29 cellular contexts compared by ENCODE assay signal in the genomic region with DNA sequence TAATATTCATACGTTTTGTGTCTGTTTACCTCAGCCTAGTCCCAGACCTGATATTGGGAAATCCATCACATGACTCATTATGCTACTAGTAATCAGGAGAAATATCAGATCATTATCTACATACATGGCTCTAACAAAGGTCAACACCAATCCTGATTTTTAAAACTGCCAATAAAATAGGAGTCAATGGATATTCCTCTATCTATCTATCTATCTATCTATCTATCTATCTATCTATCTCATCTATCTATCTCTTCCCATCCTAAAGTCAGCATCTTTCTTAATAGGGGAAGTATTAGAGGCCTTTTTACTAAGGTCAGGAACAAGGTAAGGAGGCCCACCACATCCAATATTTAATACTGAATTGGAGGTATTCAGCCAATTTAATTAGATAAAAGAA. TPM values are rescaled to one million over a fixed set of nuclear protein-coding genes. Genes with fewer than 3 reads are reported as not detected.
DNase-seq lines count a peak whose midpoint lies in the region; ATAC-seq, FAIRE-seq and TF ChIP-seq lines count a peak whose summit lies in the region.
"Had no signal": no experiment of that assay in that cellular context is flagged by ENCODE, and none has a peak within 500 bp of the region (broad histone marks: within the 10 kb centered on the region; RNA-seq: fewer than 3 reads in every experiment).

No MANE protein-coding gene starts in this region.

- peaks cover 5 to 14% of the 10 kb centered on the region in 2 experiments; a peak in 3 of 5 replicates for H3K27me3 ChIP-seq in K562 (ENCODE audit: control insufficient read depth in 2 of 2, insufficient read depth in 2 of 2, low read length in 2 of 2)
- H3K27me3 ChIP-seq in heart left ventricle: peaks cover 5 to 49% (median 22%) of the 10 kb centered on the region in 9 donors

- H3K79me2 ChIP-seq in K562 (ENCODE audit: control insufficient read depth, insufficient read depth, low read length): no peaks in the 10 kb centered on the region

- DNase-seq in K562 (ENCODE audit: extremely low read depth in 1 of 4, low spot score in 3 of 4) (no peak), epithelial cell of esophagus (ENCODE audit: low read depth) (peak; percentile 19), heart left ventricle (no peak), NCI-H1048 (lab: John Stamatoyannopoulos, UW) (no peak)
- DNase-seq in stimulated activated CD8-positive, alpha-beta memory T cell treated with anti-CD3 and anti-CD28 coated beads, Interleukin-4, amount 100 ng/mL, for 48 hours: no peak
- DNase-seq: 8988T; ACHN; BE2C; C1 segment of cervical spinal cord; CD4-positive, alpha-beta memory T cell; CD4-positive, CD25-positive, alpha-beta regulatory T cell; CD8-positive, alpha-beta memory T cell; COR-L47; DMS 273 treated with DMSO at 0.1 percent for 48 hours; DMS153; DMS53; DMS79; DND-41; EL; GDM1 had no signal

- CTCF ChIA-PET in HEK293 (lab: Yijun Ruan, JAX) (interaction anchor here (0.7 kb wide), 1 partner anchor 454 kb away, joined by 3 read pairs; no protein-coding TSS in a partner anchor), K562 (lab: Yijun Ruan, JAX; ENCODE audit: low intra/inter-chr PET ratio) (no interaction called here)

- H3K9me3 ChIP-seq in HEK293 (ENCODE audit: control insufficient read depth, insufficient read depth, low read depth, low read length) (no peaks in the 10 kb centered on the region), K562 (replicated peaks; ENCODE audit: control insufficient read depth, insufficient read depth, low read depth, low read length) (no peaks in the 10 kb centered on the region), heart left ventricle (no peaks in the 10 kb centered on the region)
- H3K9me3 ChIP-seq: BE2C, BLaER1 had no signal

- H3K9ac ChIP-seq in K562 (ENCODE audit: insufficient read depth in 1 of 2, low read depth in 2 of 2, low read length in 2 of 2): no peak overlapping the region
- H3K9ac ChIP-seq: BLaER1 had no signal

- no TSS peak for BruUV-seq in K562 (replicated peaks; lab: Mats Ljungman, UMichigan)

- no peak for FAIRE-seq in K562 (lab: Jason Lieb, UNC)
- FAIRE-seq: GM12878, GM12892, GM18507 had no signal

- H2AFZ ChIP-seq in K562 (ENCODE audit: low read depth, low read length): no peak overlapping the region

- in situ Hi-C loops in K562 (cut with MboI): loop anchor here (10.0 kb wide), 1 partner anchor 450 kb away; no protein-coding TSS in a partner anchor

- no peak for TF ChIP-seq RAD21 in K562 (CRISPR knock-in tag; conservative IDR thresholded peaks at IDR 0.05 in 1 of 2, IDR thresholded peaks at IDR 0.05 in 1 of 2)

- intact Hi-C loops in K562 (cut with micrococcal nuclease) (loop anchor here (5.0 to 10.0 kb wide), 4 partner anchors 72 to 400 kb away; partner anchors contain the start of gene MAPK9), heart left ventricle (cut with DNase I) (loop anchor here in 1 of 10 donors (10.0 kb wide), 1 partner anchor 80 kb away; no protein-coding TSS in a partner anchor)

- TF ChIP-seq POLR2A in K562 (conservative IDR thresholded peaks at IDR 0.05): no peak
- no peak for TF ChIP-seq POLR2A in heart left ventricle (IDR thresholded peaks at IDR 0.05)

- no peaks in the 10 kb centered on the region for H3K9me1 ChIP-seq in K562 (ENCODE audit: control insufficient read depth, insufficient read depth, low read length)

- H3K4me2 ChIP-seq in K562 (ENCODE audit: insufficient read depth, low read length): no peak overlapping the region
- H3K4me2 ChIP-seq: BLaER1 had no signal

- WGBS in K562 (ENCODE audit: insufficient coverage, low coverage, missing lambda C conversion rate): 0% methylated on average over 1 of the region's 1 CpG
- 84 to 86% (median 86%) methylated on average over 1 of the region's 1 CpG for WGBS in heart left ventricle, 4 donors

- H3K4me1 ChIP-seq in HEK293 (ENCODE audit: control insufficient read depth, insufficient read depth, low read length) (no peaks in the 10 kb centered on the region; the same call in 1 of the 2 replicates), K562 (replicated peaks in 1 of 2; ENCODE audit: control insufficient read depth in 2 of 2, insufficient read depth in 2 of 2, low read length in 2 of 2) (peaks cover 3 to 21% of the 10 kb centered on the region in 2 experiments; a peak in 3 of 5 replicates), heart left ventricle (peaks cover 0 to 9% (median 2%) of the 10 kb centered on the region in 12 donors)
- H3K4me1 ChIP-seq: BE2C had no signal

- H3K36me3 ChIP-seq in HEK293 (ENCODE audit: control insufficient read depth in 2 of 2, insufficient read depth in 1 of 2, low read length in 2 of 2) (no peaks in the 10 kb centered on the region), K562 (ENCODE audit: control insufficient read depth, insufficient read depth, low read length) (no peaks in the 10 kb centered on the region), heart left ventricle (no peaks in the 10 kb centered on the region)
- H3K36me3 ChIP-seq: BE2C, BLaER1 had no signal

- no peak for TF ChIP-seq EP300 in K562 (IDR thresholded peaks at IDR 0.05; ENCODE audit: low read length)

- TF ChIP-seq CTCF in HEK293 (tag by site-specific recombination; IDR thresholded peaks at IDR 0.05) (no peak), K562 (IDR thresholded peaks at IDR 0.05 in 2 of 3, conservative IDR thresholded peaks at IDR 0.05 in 1 of 3; ENCODE audit: insufficient read depth in 2 of 3, low read depth in 1 of 3, low read length in 3 of 3) (no peak), epithelial cell of esophagus (IDR thresholded peaks at IDR 0.05; ENCODE audit: insufficient read depth, low read depth, low read length, missing control alignments) (no peak), heart left ventricle (IDR thresholded peaks at IDR 0.05) (no peak)

- POLR2A ChIA-PET in HEK293 (lab: Yijun Ruan, JAX) (no interaction called here), K562 (lab: Yijun Ruan, JAX) (no interaction called here)

- H3K4me3 ChIP-seq in HEK293 (ENCODE audit: low read depth, low read length) (no peak overlapping the region), K562 (no peak overlapping the region), epithelial cell of esophagus (ENCODE audit: low read length) (no peak overlapping the region), heart left ventricle (no peak overlapping the region)
- H3K4me3 ChIP-seq: BLaER1, GM12878 had no signal

- H3K27ac ChIP-seq in HEK293 (ENCODE audit: extremely low read depth, low read depth, low read length) (no peak overlapping the region), K562 (ENCODE audit: extremely low read depth, low read depth, low read length) (no peak overlapping the region), heart left ventricle (no peak overlapping the region)
- H3K27ac ChIP-seq: BLaER1 had no signal

- H4K20me1 ChIP-seq in K562 (replicated peaks; ENCODE audit: control insufficient read depth, insufficient read depth, low read length): no peaks in the 10 kb centered on the region
- H4K20me1 ChIP-seq: BLaER1 had no signal

- ATAC-seq in K562: no peak
- ATAC-seq in heart left ventricle: no peak
- ATAC-seq: GM12878 had no signal

TF ChIP-seq in HEK293, 187 proteins besides CTCF, POLR2A, EP300 and RAD21:
- TF ChIP-seq MYNN (tag by site-specific recombination; IDR thresholded peaks at IDR 0.05; ENCODE audit: borderline replicate concordance) (no peak), ZFP37 (tag by site-specific recombination; IDR thresholded peaks at IDR 0.05) (no peak), ZNF366 (tag by site-specific recombination; conservative IDR thresholded peaks at IDR 0.05) (peak; percentile 52; the same call in 1 of the 2 replicates)
TF ChIP-seq in HEK293: peak in this region for 1.

TF ChIP-seq in K562, 482 proteins besides CTCF, POLR2A, EP300 and RAD21 (continues in another document):
- TF ChIP-seq PML (IDR thresholded peaks at IDR 0.05; ENCODE audit: low read length): no peak

RNA-seq across cellular contexts. Expression of gene RASGEF1C, which starts 4.6 kb away (rescaled TPM):
- total RNA-seq in K562 (2011; cell fraction: chromatin; rRNA removed; ENCODE audit: low replicate concordance): 0.18 and 0.81 TPM in 2 replicates
- 0.79 and 0.83 TPM in 2 replicates for total RNA-seq in K562 (2011; cell fraction: nucleolus; rRNA removed)
- total RNA-seq in K562 (2011; cell fraction: nucleoplasm; rRNA removed): 0.73 TPM in 1 of 2 replicates, not detected in the other
- 1.1 TPM in 1 of 2 replicates, not detected in the other for total RNA-seq in K562 (2014; rRNA removed)
- total RNA-seq in K562 (2014; rRNA removed; fragmentation: Illumina TruSeq; extraction: Trizol): not detected in 2 replicates
- 0.11 TPM in 1 of 2 replicates, not detected in the other for total RNA-seq in K562 (2015; rRNA removed; fragmentation: Illumina TruSeq; extraction: Trizol)
- 0.31 and 0.35 TPM in 2 replicates for total RNA-seq in K562 (2021)
- 0.16 TPM in 1 of 2 replicates, not detected in the other for polyA plus RNA-seq in K562 (2011; rRNA removed)
- polyA plus RNA-seq in K562 (2011; cell fraction: cytosol; rRNA removed): 0.16 and 0.42 TPM in 2 replicates
- polyA plus RNA-seq in K562 (2011; cell fraction: nucleus; rRNA removed): 0.29 and 1.0 TPM in 2 replicates
- polyA plus RNA-seq in K562 (2012): 0.13 and 0.40 TPM in 2 replicates
- polyA plus RNA-seq in K562 (2014; fragmentation: Illumina TruSeq; extraction: Trizol): 0.04 and 0.30 TPM in 2 replicates
- not detected for polyA plus RNA-seq in K562 (2014; fragmentation: Nextera tagmentation; extraction: Ambion mirVana)
- polyA plus RNA-seq in K562 (2014; rRNA removed): 0.21 and 0.47 TPM in 2 replicates
- polyA minus RNA-seq in K562 (2011; rRNA and poly(A)+ RNA removed): 0.27 TPM in 1 of 2 replicates, not detected in the other
- not detected in 2 replicates for polyA minus RNA-seq in K562 (2011; cell fraction: cytosol; rRNA and poly(A)+ RNA removed)
- polyA minus RNA-seq in K562 (2011; cell fraction: nucleus; rRNA and poly(A)+ RNA removed): 0.22 and 0.27 TPM in 2 replicates
- under 1 TPM in 5 of 9 donors, not detected in 4; 0.16 to 0.75 (median 0.23) TPM for total RNA-seq in heart left ventricle
- under 1 TPM; 0.14 to 0.19 TPM for polyA plus RNA-seq in heart left ventricle
- total RNA-seq: A673; CD4-positive, alpha-beta memory T cell; CD4-positive, CD25-positive, alpha-beta regulatory T cell; CD8-positive, alpha-beta memory T cell; G401; GM12878 had no signal
- polyA plus RNA-seq: AG04450; CD14-positive monocyte; CD4-positive, alpha-beta memory T cell; CD4-positive, CD25-positive, alpha-beta regulatory T cell; CD8-positive, alpha-beta memory T cell; GM12878 had no signal
